In the genomic region with DNA sequence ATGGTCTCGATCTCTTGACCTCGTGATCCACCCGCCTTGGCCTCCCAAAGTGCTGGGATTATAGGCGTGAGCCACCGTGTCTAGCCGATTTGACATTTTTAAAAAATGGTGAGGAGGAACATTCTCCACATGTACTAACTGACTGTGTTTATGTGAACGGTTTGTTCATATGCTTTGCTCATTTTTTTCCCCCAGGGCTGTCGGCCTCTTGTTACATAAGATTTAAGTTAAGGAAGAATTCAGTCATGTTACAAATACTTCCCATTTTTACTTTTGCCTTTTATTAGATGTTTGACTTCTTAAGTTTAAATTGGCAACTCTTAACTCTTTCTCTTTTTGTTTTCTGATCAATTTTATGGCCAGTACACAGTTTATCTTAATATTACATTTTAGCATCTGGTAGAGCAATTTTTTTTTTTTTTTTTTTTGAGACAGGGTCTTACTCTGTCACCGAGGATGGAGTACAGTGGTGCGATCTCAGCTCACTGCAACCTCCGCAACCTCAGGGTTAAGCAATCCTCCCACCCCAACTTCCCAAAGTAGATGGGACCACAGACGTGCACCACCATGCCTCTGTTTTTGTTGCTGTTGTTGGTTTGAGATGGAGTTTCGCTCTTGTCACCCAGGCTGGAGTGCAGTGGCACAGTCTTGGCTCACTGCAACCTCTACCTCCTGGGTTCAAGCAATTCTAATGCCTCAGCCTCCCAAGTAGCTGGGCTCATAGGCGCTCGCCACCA, we compare ENCODE assay signal across 15 cellular contexts. TPM values are rescaled to one million over a fixed set of nuclear protein-coding genes. Genes with fewer than 3 reads are reported as not detected.
DNase-seq lines count a peak whose midpoint lies in the region; ATAC-seq and TF ChIP-seq lines count a peak whose summit lies in the region.
"Had no signal": no experiment of that assay in that cellular context is flagged by ENCODE, and none has a peak within 500 bp of the region (broad histone marks: within the 10 kb centered on the region; RNA-seq: fewer than 3 reads in every experiment).

No MANE protein-coding gene starts in this region.

- H3K4me1 ChIP-seq in upper lobe of left lung: peaks cover 8 to 46% (median 21%) of the 10 kb centered on the region in 4 donors

- peak overlapping the region in 3 of 4 donors; percentile 23 to 72 (median 37) for H3K27ac ChIP-seq in upper lobe of left lung
- H3K27ac ChIP-seq: KMS-11, SJSA1 had no signal

- TF ChIP-seq EP300 in upper lobe of left lung (IDR thresholded peaks at IDR 0.05): no peak

- ATAC-seq in central memory CD8-positive, alpha-beta T cell (replicated peaks; ENCODE audit: extremely low read depth, poor library complexity, severe bottlenecking): no peak
- peak; percentile 49 to 58 for ATAC-seq in upper lobe of left lung (ENCODE audit: low FRiP score in 2 of 2)

- TF ChIP-seq CTCF in upper lobe of left lung (IDR thresholded peaks at IDR 0.05): no peak

- H3K27me3 Mint-ChIP-seq in central memory CD8-positive, alpha-beta T cell: no peaks in the 10 kb centered on the region
- H3K27me3 Mint-ChIP-seq: CD4-positive, CD25-positive, alpha-beta regulatory T cell had no signal

- H3K4me1 Mint-ChIP-seq in central memory CD8-positive, alpha-beta T cell: peaks cover 17% of the 10 kb centered on the region

- H3K27ac Mint-ChIP-seq in central memory CD8-positive, alpha-beta T cell (ENCODE audit: low read depth): peak overlapping the region; percentile 22
- H3K27ac Mint-ChIP-seq: HFFc6 had no signal

- WGBS in upper lobe of left lung, 2 donors: 72 to 77% methylated on average over 15 of the region's 15 CpGs

- H3K36me3 ChIP-seq in upper lobe of left lung: peaks cover 0 to 51% (median 10%) of the 10 kb centered on the region in 4 donors

- TF ChIP-seq POLR2A in upper lobe of left lung (IDR thresholded peaks at IDR 0.05): no peak

- H3K4me3 ChIP-seq in upper lobe of left lung: no peak overlapping the region
- H3K4me3 ChIP-seq: SJSA1 had no signal

- H3K36me3 Mint-ChIP-seq in central memory CD8-positive, alpha-beta T cell (ENCODE audit: insufficient read depth): peaks cover 15% of the 10 kb centered on the region

- DNase-seq in Kasumi-1 (lab: John Stamatoyannopoulos, UW) (peak; percentile 41), NOMO-1 treated with dmso at 0.1 percent for 144 hours (lab: John Stamatoyannopoulos, UW; ENCODE audit: unreplicated experiment) (peak; percentile 59), upper lobe of left lung (peak in 1 of 2 donors; percentile 55), NCI-H345 treated with DMSO at 0.1 percent for 48 hours (lab: John Stamatoyannopoulos, UW; ENCODE audit: unreplicated experiment) (no peak), NCI-H345 (lab: John Stamatoyannopoulos, UW) (no peak), NCI-H2029 treated with DMSO at 0.1 percent for 48 hours (lab: John Stamatoyannopoulos, UW) (no peak)
- no peak for DNase-seq in central memory CD8-positive, alpha-beta T cell (ENCODE audit: low spot score in 2 of 2)
- DNase-seq: Caco-2; CD4-positive, CD25-positive, alpha-beta regulatory T cell; HFFc6; NCI-H187; NCI-H446; NCI-H748 treated with DMSO at 0.1 percent for 48 hours had no signal

- H3K9me3 Mint-ChIP-seq in central memory CD8-positive, alpha-beta T cell: no peaks in the 10 kb centered on the region
- H3K9me3 Mint-ChIP-seq: HFFc6 had no signal

- no peak overlapping the region for H3K4me3 Mint-ChIP-seq in central memory CD8-positive, alpha-beta T cell
- H3K4me3 Mint-ChIP-seq: HFFc6 had no signal

- no peaks in the 10 kb centered on the region for H3K9me3 ChIP-seq in upper lobe of left lung
- H3K9me3 ChIP-seq: Caco-2, SJSA1 had no signal

- H3K27me3 ChIP-seq in upper lobe of left lung: no peaks in the 10 kb centered on the region
- H3K27me3 ChIP-seq: SJSA1 had no signal

RNA-seq across cellular contexts. Expression of gene GNS, which starts 9.6 kb away (rescaled TPM):
- total RNA-seq in upper lobe of left lung: 100 to 1,000 TPM in 4 of 6 donors, 10 to 100 TPM in 2; 43.0 to 201 (median 135) TPM

Comparison
In these comparisons a context has a peak if more than half of its experiments do, and no peak if none do; other contexts are left out.
1. DNase-seq: peak in Kasumi-1 (2 of 2) and NOMO-1 treated with dmso at 0.1 percent for 144 hours (single experiment); none in central memory CD8-positive, alpha-beta T cell (0 of 2), NCI-H345 treated with DMSO at 0.1 percent for 48 hours (single experiment), NCI-H345 (single experiment) and NCI-H2029 treated with DMSO at 0.1 percent for 48 hours (single experiment).